In genomic region chr1:154735061-154735800, GRCh38 we compare ENCODE assay signal across 19 cellular contexts.
DNase-seq lines count a peak whose midpoint lies in the region; ATAC-seq and TF ChIP-seq lines count a peak whose summit lies in the region.
"Had no signal": no experiment of that assay in that cellular context is flagged by ENCODE, and none has a peak within 500 bp of the region (broad histone marks: within the 10 kb centered on the region; RNA-seq: fewer than 3 reads in every experiment).

No MANE protein-coding gene starts in this region.

- ATAC-seq in activated T-cell treated with anti-CD3 and anti-CD28 coated beads, Interleukin-2, amount 50 U/mL, for 72 hours (replicated peaks in 1 of 2), result no peak
- peak; percentile 24 for ATAC-seq in WTC11
- ATAC-seq in HG02798 (IDR thresholded peaks at IDR 0.05; ENCODE audit: poor library complexity, unreplicated experiment), result no peak
- ATAC-seq: heart right ventricle had no signal

- H3K36me3 Mint-ChIP-seq in activated T-cell treated with anti-CD3 and anti-CD28 coated beads, Interleukin-2, amount 50 U/mL, for 24 hours (ENCODE audit: low read depth), result no peaks in the 10 kb centered on the region
- no peaks in the 10 kb centered on the region for H3K36me3 Mint-ChIP-seq in activated T-cell treated with anti-CD3 and anti-CD28 coated beads, Interleukin-2, amount 50 U/mL, for 72 hours (ENCODE audit: insufficient read depth in 2 of 2)
- H3K36me3 Mint-ChIP-seq in WTC11, result peaks cover under 1% of the 10 kb centered on the region; the same call in 1 of the 2 replicates
- peaks cover 25% of the 10 kb centered on the region for H3K36me3 Mint-ChIP-seq in brain
- H3K36me3 Mint-ChIP-seq: CD14-positive monocyte had no signal

- H3K9me3 Mint-ChIP-seq in activated T-cell treated with anti-CD3 and anti-CD28 coated beads, Interleukin-2, amount 50 U/mL, for 24 hours, result no peaks in the 10 kb centered on the region
- H3K9me3 Mint-ChIP-seq in activated T-cell treated with anti-CD3 and anti-CD28 coated beads, Interleukin-2, amount 50 U/mL, for 72 hours, result no peaks in the 10 kb centered on the region
- peaks cover 9% of the 10 kb centered on the region for H3K9me3 Mint-ChIP-seq in WTC11
- H3K9me3 Mint-ChIP-seq in brain, result peaks cover 0 to 11% (median 0%) of the 10 kb centered on the region in 5 experiments

- POLR2A ChIA-PET in WTC11 (lab: Charles Lee), result no interaction called here

- H3K4me1 Mint-ChIP-seq in activated T-cell treated with anti-CD3 and anti-CD28 coated beads, Interleukin-2, amount 50 U/mL, for 24 hours (ENCODE audit: low read depth), result peaks cover 51% of the 10 kb centered on the region
- peaks cover 63% of the 10 kb centered on the region for H3K4me1 Mint-ChIP-seq in activated T-cell treated with anti-CD3 and anti-CD28 coated beads, Interleukin-2, amount 50 U/mL, for 72 hours (ENCODE audit: low read depth)
- H3K4me1 Mint-ChIP-seq in WTC11 (peaks cover 14% of the 10 kb centered on the region), brain (peaks cover 69% of the 10 kb centered on the region)

- DNase-seq in activated T-cell treated with anti-CD3 and anti-CD28 coated beads, Interleukin-2, amount 50 U/mL, for 24 hours, result peak; percentile 26
- no peak for DNase-seq in activated T-cell treated with anti-CD3 and anti-CD28 coated beads, Interleukin-2, amount 50 U/mL, for 72 hours
- DNase-seq in WTC11 (ENCODE audit: low spot score) (no peak), posterior vena cava (ENCODE audit: low spot score) (peak; percentile 52), SKM-1 treated with dmso at 0.1 percent for 144 hours (lab: John Stamatoyannopoulos, UW; ENCODE audit: unreplicated experiment) (no peak)
- DNase-seq: effector CD4-positive, alpha-beta T cell; erythroblast; heart right ventricle; NCI-H1092; NCI-H2029 treated with DMSO at 0.1 percent for 48 hours; NCI-H345; NCI-H748 treated with DMSO at 0.1 percent for 48 hours; occipital lobe; stimulated activated CD4-positive, alpha-beta T cell treated with anti-CD3 and anti-CD28 coated beads, Interleukin-1b, Interleukin-23, amount 100 ng/mL, for 48 hours; T-helper 9 cell; WERI-Rb-1 had no signal

- TF ChIP-seq CTCF in WTC11 (IDR thresholded peaks at IDR 0.05) (no peak), brain (conservative IDR thresholded peaks at IDR 0.05) (no peak)

- no peaks in the 10 kb centered on the region for H3K27me3 Mint-ChIP-seq in activated T-cell treated with anti-CD3 and anti-CD28 coated beads, Interleukin-2, amount 50 U/mL, for 24 hours
- H3K27me3 Mint-ChIP-seq in activated T-cell treated with anti-CD3 and anti-CD28 coated beads, Interleukin-2, amount 50 U/mL, for 72 hours (ENCODE audit: low read depth), result peaks cover 4% of the 10 kb centered on the region
- no peaks in the 10 kb centered on the region for H3K27me3 Mint-ChIP-seq in WTC11 (ENCODE audit: low read depth)
- peaks cover 4% of the 10 kb centered on the region for H3K27me3 Mint-ChIP-seq in brain

- no peak overlapping the region for H3K4me3 Mint-ChIP-seq in activated T-cell treated with anti-CD3 and anti-CD28 coated beads, Interleukin-2, amount 50 U/mL, for 24 hours
- no peak overlapping the region for H3K4me3 Mint-ChIP-seq in activated T-cell treated with anti-CD3 and anti-CD28 coated beads, Interleukin-2, amount 50 U/mL, for 72 hours
- H3K4me3 Mint-ChIP-seq in WTC11, result no peak overlapping the region
- no peak overlapping the region for H3K4me3 Mint-ChIP-seq in brain
- H3K4me3 Mint-ChIP-seq: CD14-positive monocyte had no signal

- CTCF ChIA-PET in WTC11 (lab: Charles Lee), result no interaction called here

- intact Hi-C loops in posterior vena cava (cut with DNase I), result no loop called here

- peak overlapping the region; percentile 60 for H3K27ac Mint-ChIP-seq in activated T-cell treated with anti-CD3 and anti-CD28 coated beads, Interleukin-2, amount 50 U/mL, for 24 hours
- no peak overlapping the region for H3K27ac Mint-ChIP-seq in activated T-cell treated with anti-CD3 and anti-CD28 coated beads, Interleukin-2, amount 50 U/mL, for 72 hours
- H3K27ac Mint-ChIP-seq in WTC11 (peak overlapping the region; percentile 75), brain (peak overlapping the region in 4 of 5 experiments; percentile 42 to 88 (median 60))

TF ChIP-seq in WTC11, 78 proteins besides CTCF, POLR2A, EP300 and RAD21:
- TF ChIP-seq CBFB (CRISPR knock-in tag; IDR thresholded peaks at IDR 0.05; ENCODE audit: low read depth), result no peak
- TF ChIP-seq, protein P1, sequence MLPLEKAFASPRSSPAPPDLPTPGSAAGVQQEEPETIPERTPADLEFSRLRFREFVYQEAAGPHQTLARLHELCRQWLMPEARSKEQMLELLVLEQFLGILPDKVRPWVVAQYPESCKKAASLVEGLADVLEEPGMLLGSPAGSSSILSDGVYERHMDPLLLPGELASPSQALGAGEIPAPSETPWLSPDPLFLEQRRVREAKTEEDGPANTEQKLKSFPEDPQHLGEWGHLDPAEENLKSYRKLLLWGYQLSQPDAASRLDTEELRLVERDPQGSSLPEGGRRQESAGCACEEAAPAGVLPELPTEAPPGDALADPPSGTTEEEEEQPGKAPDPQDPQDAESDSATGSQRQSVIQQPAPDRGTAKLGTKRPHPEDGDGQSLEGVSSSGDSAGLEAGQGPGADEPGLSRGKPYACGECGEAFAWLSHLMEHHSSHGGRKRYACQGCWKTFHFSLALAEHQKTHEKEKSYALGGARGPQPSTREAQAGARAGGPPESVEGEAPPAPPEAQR (CRISPR knock-in tag; IDR thresholded peaks at IDR 0.05), result no peak
- TF ChIP-seq SOX15 (CRISPR knock-in tag; IDR thresholded peaks at IDR 0.05), result no peak
- no peak for TF ChIP-seq NFATC4 (CRISPR knock-in tag; IDR thresholded peaks at IDR 0.05)
- no peak for TF ChIP-seq GABPB1 (CRISPR knock-in tag; IDR thresholded peaks at IDR 0.05)
- no peak for TF ChIP-seq JUN (CRISPR knock-in tag; IDR thresholded peaks at IDR 0.05)
- TF ChIP-seq SMAD4 (CRISPR knock-in tag; IDR thresholded peaks at IDR 0.05), result no peak
- no peak for TF ChIP-seq ATF3 (CRISPR knock-in tag; conservative IDR thresholded peaks at IDR 0.05)
- TF ChIP-seq ZNF138 (CRISPR knock-in tag; conservative IDR thresholded peaks at IDR 0.05), result no peak
- TF ChIP-seq, protein P2, sequence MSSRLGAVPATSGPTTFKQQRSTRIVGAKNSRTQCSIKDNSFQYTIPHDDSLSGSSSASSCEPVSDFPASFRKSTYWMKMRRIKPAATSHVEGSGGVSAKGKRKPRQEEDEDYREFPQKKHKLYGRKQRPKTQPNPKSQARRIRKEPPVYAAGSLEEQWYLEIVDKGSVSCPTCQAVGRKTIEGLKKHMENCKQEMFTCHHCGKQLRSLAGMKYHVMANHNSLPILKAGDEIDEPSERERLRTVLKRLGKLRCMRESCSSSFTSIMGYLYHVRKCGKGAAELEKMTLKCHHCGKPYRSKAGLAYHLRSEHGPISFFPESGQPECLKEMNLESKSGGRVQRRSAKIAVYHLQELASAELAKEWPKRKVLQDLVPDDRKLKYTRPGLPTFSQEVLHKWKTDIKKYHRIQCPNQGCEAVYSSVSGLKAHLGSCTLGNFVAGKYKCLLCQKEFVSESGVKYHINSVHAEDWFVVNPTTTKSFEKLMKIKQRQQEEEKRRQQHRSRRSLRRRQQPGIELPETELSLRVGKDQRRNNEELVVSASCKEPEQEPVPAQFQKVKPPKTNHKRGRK (CRISPR knock-in tag; IDR thresholded peaks at IDR 0.05; ENCODE audit: borderline replicate concordance), result no peak
- TF ChIP-seq ZNF219 (CRISPR knock-in tag; IDR thresholded peaks at IDR 0.05; ENCODE audit: borderline replicate concordance), result no peak
- TF ChIP-seq, protein P3, sequence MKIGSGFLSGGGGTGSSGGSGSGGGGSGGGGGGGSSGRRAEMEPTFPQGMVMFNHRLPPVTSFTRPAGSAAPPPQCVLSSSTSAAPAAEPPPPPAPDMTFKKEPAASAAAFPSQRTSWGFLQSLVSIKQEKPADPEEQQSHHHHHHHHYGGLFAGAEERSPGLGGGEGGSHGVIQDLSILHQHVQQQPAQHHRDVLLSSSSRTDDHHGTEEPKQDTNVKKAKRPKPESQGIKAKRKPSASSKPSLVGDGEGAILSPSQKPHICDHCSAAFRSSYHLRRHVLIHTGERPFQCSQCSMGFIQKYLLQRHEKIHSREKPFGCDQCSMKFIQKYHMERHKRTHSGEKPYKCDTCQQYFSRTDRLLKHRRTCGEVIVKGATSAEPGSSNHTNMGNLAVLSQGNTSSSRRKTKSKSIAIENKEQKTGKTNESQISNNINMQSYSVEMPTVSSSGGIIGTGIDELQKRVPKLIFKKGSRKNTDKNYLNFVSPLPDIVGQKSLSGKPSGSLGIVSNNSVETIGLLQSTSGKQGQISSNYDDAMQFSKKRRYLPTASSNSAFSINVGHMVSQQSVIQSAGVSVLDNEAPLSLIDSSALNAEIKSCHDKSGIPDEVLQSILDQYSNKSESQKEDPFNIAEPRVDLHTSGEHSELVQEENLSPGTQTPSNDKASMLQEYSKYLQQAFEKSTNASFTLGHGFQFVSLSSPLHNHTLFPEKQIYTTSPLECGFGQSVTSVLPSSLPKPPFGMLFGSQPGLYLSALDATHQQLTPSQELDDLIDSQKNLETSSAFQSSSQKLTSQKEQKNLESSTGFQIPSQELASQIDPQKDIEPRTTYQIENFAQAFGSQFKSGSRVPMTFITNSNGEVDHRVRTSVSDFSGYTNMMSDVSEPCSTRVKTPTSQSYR (CRISPR knock-in tag; IDR thresholded peaks at IDR 0.05), result no peak

Comparison
In these comparisons a context has a peak if more than half of its experiments do, and no peak if none do; other contexts are left out.
1. DNase-seq: peak in activated T-cell treated with anti-CD3 and anti-CD28 coated beads, Interleukin-2, amount 50 U/mL, for 24 hours (single experiment) and posterior vena cava (single experiment); none in activated T-cell treated with anti-CD3 and anti-CD28 coated beads, Interleukin-2, amount 50 U/mL, for 72 hours (0 of 2), WTC11 (single experiment) and SKM-1 treated with dmso at 0.1 percent for 144 hours (single experiment).